ENCODE assay signal across 3 cellular contexts in genomic region chr16:30860729-30861128, GRCh38. TPM values are rescaled to one million over a fixed set of nuclear protein-coding genes. Genes with fewer than 3 reads are reported as not detected.
"Had no signal": no experiment of that assay in that cellular context is flagged by ENCODE, and none has a peak within 500 bp of the region (broad histone marks: within the 10 kb centered on the region; RNA-seq: fewer than 3 reads in every experiment).

No MANE protein-coding gene starts in this region.

RNA-seq across cellular contexts. Expression of gene CTF1, which starts 35.7 kb away (rescaled TPM):
- total RNA-seq: HT-29, HT1080 had no signal
- polyA plus RNA-seq: IgD-negative memory B cell had no signal
